15 cellular contexts compared by ENCODE assay signal in the genomic region with DNA sequence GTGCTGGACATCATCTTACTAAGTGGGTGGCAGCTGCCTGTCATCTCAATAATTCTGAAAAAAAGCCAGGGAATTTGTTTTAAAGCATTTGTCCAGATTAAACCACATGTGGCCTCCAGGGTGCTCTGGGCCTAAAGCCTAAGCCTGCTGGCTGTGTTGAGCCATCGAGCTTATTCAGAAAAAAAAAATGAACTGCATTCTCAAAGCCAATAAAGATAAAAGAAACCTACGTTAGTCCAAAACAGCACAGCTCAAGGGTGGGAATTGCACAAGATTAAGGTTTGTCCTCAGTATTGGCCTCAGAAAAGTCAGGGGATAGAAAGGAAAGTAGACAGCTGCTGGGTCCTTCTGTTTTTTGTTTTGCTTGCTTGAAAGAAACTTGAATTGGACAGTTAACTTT. TPM values are rescaled to one million over a fixed set of nuclear protein-coding genes. Genes with fewer than 3 reads are reported as not detected.
DNase-seq lines count a peak whose midpoint lies in the region; TF ChIP-seq lines count a peak whose summit lies in the region.
"Had no signal": no experiment of that assay in that cellular context is flagged by ENCODE, and none has a peak within 500 bp of the region (broad histone marks: within the 10 kb centered on the region; RNA-seq: fewer than 3 reads in every experiment).

No MANE protein-coding gene starts in this region.

- H3K4me1 ChIP-seq in uterus (peaks cover 0 to 7% of the 10 kb centered on the region in 2 donors), colonic mucosa (no peaks in the 10 kb centered on the region), esophagus squamous epithelium (no peaks in the 10 kb centered on the region)

- peak overlapping the region; percentile 8 for H3K27ac Mint-ChIP-seq in mesothelial cell of epicardium

- intact Hi-C loops in uterus (cut with DNase I; ENCODE audit: low total_unique reads) = no loop called here
- intact Hi-C loops in colonic mucosa (cut with DNase I) = no loop called here
- intact Hi-C loops in esophagus squamous epithelium (cut with DNase I) = no loop called here

- H3K27me3 ChIP-seq in uterus (no peaks in the 10 kb centered on the region), colonic mucosa (no peaks in the 10 kb centered on the region), esophagus squamous epithelium (no peaks in the 10 kb centered on the region)

- H3K27ac ChIP-seq in uterus (peak overlapping the region; percentile 35 to 50), colonic mucosa (no peak overlapping the region), esophagus squamous epithelium (peak overlapping the region in 2 of 4 donors; percentile 32 to 42)
- H3K27ac ChIP-seq: 22Rv1 had no signal

- H3K9me3 ChIP-seq in uterus = no peaks in the 10 kb centered on the region
- no peaks in the 10 kb centered on the region for H3K9me3 ChIP-seq in colonic mucosa
- no peaks in the 10 kb centered on the region for H3K9me3 ChIP-seq in esophagus squamous epithelium

- H3K9ac ChIP-seq in colonic mucosa (ENCODE audit: low read depth in 2 of 2, low read length in 2 of 2) = no peak overlapping the region

- no peaks in the 10 kb centered on the region for H3K9me3 Mint-ChIP-seq in mesothelial cell of epicardium

- H3K4me3 ChIP-seq in uterus = no peak overlapping the region
- H3K4me3 ChIP-seq in colonic mucosa = no peak overlapping the region
- H3K4me3 ChIP-seq in esophagus squamous epithelium = no peak overlapping the region

- H3K36me3 Mint-ChIP-seq in mesothelial cell of epicardium = no peaks in the 10 kb centered on the region

- TF ChIP-seq POLR2A in uterus (IDR thresholded peaks at IDR 0.05) (no peak), esophagus squamous epithelium (IDR thresholded peaks at IDR 0.05) (no peak)

- H3K36me3 ChIP-seq in uterus (no peaks in the 10 kb centered on the region), colonic mucosa (no peaks in the 10 kb centered on the region), esophagus squamous epithelium (no peaks in the 10 kb centered on the region)

- peaks cover 3% of the 10 kb centered on the region for H3K27me3 Mint-ChIP-seq in mesothelial cell of epicardium (ENCODE audit: low read depth)

- no peak for TF ChIP-seq CTCF in mesothelial cell of epicardium (IDR thresholded peaks at IDR 0.05; ENCODE audit: unreplicated experiment)
- TF ChIP-seq CTCF in uterus (IDR thresholded peaks at IDR 0.05) = peak in 2 of 4 experiments; percentile 13 to 21
- no peak for TF ChIP-seq CTCF in colonic mucosa (IDR thresholded peaks at IDR 0.05)
- no peak for TF ChIP-seq CTCF in esophagus squamous epithelium (IDR thresholded peaks at IDR 0.05)

- DNase-seq in NCI-H82 (lab: John Stamatoyannopoulos, UW) = peak; percentile 44
- no peak for DNase-seq in NCI-H82 treated with DMSO at 0.1 percent for 48 hours (lab: John Stamatoyannopoulos, UW; ENCODE audit: unreplicated experiment)
- peak; percentile 91 for DNase-seq in fibroblast of gingiva (ENCODE audit: low read depth)
- no peak for DNase-seq in mesothelial cell of epicardium (ENCODE audit: low spot score in 2 of 2, unreplicated experiment in 2 of 2)
- DNase-seq in uterus = peak; percentile 50 to 62
- no peak for DNase-seq in colonic mucosa
- no peak for DNase-seq in activated CD4-positive, CD25-positive, alpha-beta regulatory T cell (lab: John Stamatoyannopoulos, UW)
- no peak for DNase-seq in esophagus squamous epithelium (lab: John Stamatoyannopoulos, UW)
- DNase-seq: central memory CD4-positive, alpha-beta T cell; midbrain; NCI-H2029 had no signal

- H3K4me1 Mint-ChIP-seq in mesothelial cell of epicardium = peaks cover 9% of the 10 kb centered on the region

- H3K4me3 Mint-ChIP-seq in mesothelial cell of epicardium = no peak overlapping the region

- 26 to 42% methylated on average over 2 of the region's 2 CpGs for WGBS in esophagus squamous epithelium, 2 donors

RNA-seq across cellular contexts. Expression of gene PRTFDC1, which starts 22.6 kb away (rescaled TPM):
- total RNA-seq in mesothelial cell of epicardium = 26.3 to 27.5 TPM (median 27.0 TPM) in 3 replicates
- total RNA-seq in uterus = 10 to 100 TPM in 2 of 4 donors, 1 to 10 TPM in 2; 1.3 to 38.7 (median 20.3) TPM
- 10 to 100 TPM in 1 of 2 donors, 1 to 10 TPM in 1; 8.1 to 16.0 TPM for total RNA-seq in colonic mucosa
- 1 to 10 TPM in 3 of 4 donors, under 1 TPM in 1; 0.15 to 2.2 (median 1.8) TPM for total RNA-seq in esophagus squamous epithelium
- total RNA-seq: OCI-LY7 had no signal

RNA-seq across cellular contexts. Expression of gene ENKUR, which starts 41.0 kb away (rescaled TPM):
- total RNA-seq in mesothelial cell of epicardium = 0.25 to 0.36 TPM (median 0.27 TPM) in 3 replicates
- 1 to 10 TPM in 2 of 4 donors, under 1 TPM in 1, not detected in 1; 0.73 to 10.0 (median 2.3) TPM for total RNA-seq in uterus
- under 1 TPM; 0.20 to 0.48 TPM for total RNA-seq in colonic mucosa
- total RNA-seq in esophagus squamous epithelium = under 1 TPM in 1 of 4 donors, not detected in 3; 0.31 TPM
- total RNA-seq: Daoy, glomerular endothelial cell, OCI-LY7 had no signal

RNA-seq across cellular contexts. Expression of gene THNSL1, which starts 41.4 kb away (rescaled TPM):
- 7.4 to 7.6 TPM (median 7.4 TPM) in 3 replicates for total RNA-seq in mesothelial cell of epicardium
- total RNA-seq in uterus = 10 to 100 TPM in 1 of 4 donors, 1 to 10 TPM in 3; 1.3 to 17.2 (median 5.1) TPM
- total RNA-seq in colonic mucosa = 1 to 10 TPM; 2.3 to 4.5 TPM
- 1 to 10 TPM; 1.0 to 3.0 (median 1.7) TPM for total RNA-seq in esophagus squamous epithelium

Comparison
In these comparisons a context has a peak if more than half of its experiments do, and no peak if none do; other contexts are left out.
1. DNase-seq: peak in NCI-H82 (single experiment), fibroblast of gingiva (single experiment) and uterus (2 of 2); none in NCI-H82 treated with DMSO at 0.1 percent for 48 hours (single experiment), mesothelial cell of epicardium (0 of 2), colonic mucosa (single experiment), activated CD4-positive, CD25-positive, alpha-beta regulatory T cell (0 of 4) and esophagus squamous epithelium (single experiment).